15 cellular contexts compared by ENCODE assay signal in genomic region chr2:166170356-166170755, GRCh38. TPM values are rescaled to one million over a fixed set of nuclear protein-coding genes. Genes with fewer than 3 reads are reported as not detected.
DNase-seq lines count a peak whose midpoint lies in the region; ATAC-seq and FAIRE-seq lines count a peak whose summit lies in the region.
"Had no signal": no experiment of that assay in that cellular context is flagged by ENCODE, and none has a peak within 500 bp of the region (broad histone marks: within the 10 kb centered on the region; RNA-seq: fewer than 3 reads in every experiment).

No MANE protein-coding gene starts in this region.

- ATAC-seq in HG02798 (IDR thresholded peaks at IDR 0.05; ENCODE audit: poor library complexity, unreplicated experiment) (peak; percentile 78), left ventricle myocardium superior (no peak)
- ATAC-seq: left lung, T-cell had no signal

- intact Hi-C loops in left ventricle myocardium superior (cut with micrococcal nuclease), result loop anchor here (5.0 kb wide), 1 partner anchor 113 kb away; no protein-coding TSS in a partner anchor

- FAIRE-seq in RCC 7860 (lab: Jason Lieb, UNC), result peak; percentile 37
- FAIRE-seq: A204.1 had no signal

- DNase-seq in NCI-H1092 treated with DMSO at 0.1 percent for 48 hours (lab: John Stamatoyannopoulos, UW), result peak; percentile 19
- no peak for DNase-seq in NCI-H1092 (lab: John Stamatoyannopoulos, UW)
- peak; percentile 25 for DNase-seq in RCC 7860 (ENCODE audit: low spot score)
- DNase-seq in renal cortical epithelial cell (ENCODE audit: low read depth), result peak; percentile 47
- DNase-seq in left ventricle myocardium superior, result no peak
- no peak for DNase-seq in putamen (ENCODE audit: low spot score)
- no peak for DNase-seq in NCI-H1417 treated with DMSO at 0.1 percent for 48 hours (lab: John Stamatoyannopoulos, UW)
- DNase-seq: activated CD8-positive, alpha-beta memory T cell treated with anti-CD3 and anti-CD28 coated beads, Interleukin-2, amount 50 U/mL, for 48 hours; left lung; NCI-H2227 treated with DMSO at 0.1 percent for 48 hours; posterior cingulate gyrus; T-cell had no signal

RNA-seq across cellular contexts. Expression of gene SCN1A, which starts 42.5 kb away (rescaled TPM):
- total RNA-seq in renal cortical epithelial cell (not detected in 2 replicates), left ventricle myocardium superior (0.92 TPM)
- total RNA-seq: T-cell, thoracic aorta had no signal

Comparison
In these comparisons a context has a peak if more than half of its experiments do, and no peak if none do; other contexts are left out.
1. DNase-seq: peak in NCI-H1092 treated with DMSO at 0.1 percent for 48 hours (single experiment), RCC 7860 (single experiment) and renal cortical epithelial cell (single experiment); none in NCI-H1092 (single experiment), left ventricle myocardium superior (single experiment), putamen (single experiment) and NCI-H1417 treated with DMSO at 0.1 percent for 48 hours (single experiment).